Comparison of ENCODE assay signal across 25 cellular contexts in the genomic region with DNA sequence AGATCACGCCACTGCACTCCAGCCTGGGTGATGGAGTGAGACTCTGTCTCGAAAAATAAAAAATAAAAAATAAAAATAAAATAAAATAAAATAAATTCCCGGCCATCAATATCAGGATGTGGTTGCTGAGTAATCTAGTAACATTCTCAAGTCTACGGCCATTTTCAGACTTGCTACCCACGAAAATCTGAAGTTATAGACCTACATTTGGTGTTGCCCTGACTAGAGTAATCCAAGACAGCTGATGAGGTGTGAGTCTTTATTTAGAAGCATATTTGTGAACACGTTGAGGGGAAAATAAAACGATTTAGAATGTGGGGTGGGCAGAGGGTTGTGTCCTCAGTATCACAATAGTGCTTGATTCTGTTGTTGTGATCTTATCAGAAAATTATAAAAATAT.
"Had no signal": no experiment of that assay in that cellular context is flagged by ENCODE, and none has a peak within 500 bp of the region (broad histone marks: within the 10 kb centered on the region; RNA-seq: fewer than 3 reads in every experiment).

No MANE protein-coding gene starts in this region.

- ATAC-seq: activated CD4-positive, alpha-beta T cell treated with anti-CD3 and anti-CD28 coated beads for 36 hours; activated CD8-positive, alpha-beta memory T cell treated with anti-CD3 and anti-CD28 coated beads, Interleukin-2, amount 10 ng/mL, durations not matched to agents 7 days and 5 days; activated CD8-positive, alpha-beta T cell treated with anti-CD3 and anti-CD28 coated beads, Interleukin-2, amount 10 ng/mL, durations not matched to agents 7 days and 5 days; activated naive CD8-positive, alpha-beta T cell treated with anti-CD3 and anti-CD28 coated beads, Interleukin-2, amount 50 U/mL, for 24 hours; gastroesophageal sphincter had no signal

- H3K9me3 ChIP-seq: adrenal gland, esophagus squamous epithelium, gastroesophageal sphincter had no signal

- H3K36me3 ChIP-seq: adrenal gland, esophagus squamous epithelium, gastroesophageal sphincter had no signal

- DNase-seq: activated CD4-positive, alpha-beta memory T cell treated with anti-CD3 and anti-CD28 coated beads for 36 hours; activated CD4-positive, alpha-beta T cell treated with anti-CD3 and anti-CD28 coated beads for 36 hours; activated CD4-positive, alpha-beta T cell treated with anti-CD3 and anti-CD28 coated beads, Interleukin-2, amount 10 ng/mL, durations not matched to agents 24 days and 14 days; activated CD4-positive, CD25-positive, alpha-beta regulatory T cell; activated CD4-positive, CD25-positive, alpha-beta regulatory T cell treated with anti-CD3 and anti-CD28 coated beads, Interleukin-2, amount 50 U/mL, for 72 hours; activated CD8-positive, alpha-beta memory T cell treated with anti-CD3 and anti-CD28 coated beads, Interleukin-2, amount 10 ng/mL, durations not matched to agents 7 days and 5 days; activated CD8-positive, alpha-beta memory T cell treated with anti-CD3 and anti-CD28 coated beads, Interleukin-2, amount 50 U/mL, for 4 hours; activated CD8-positive, alpha-beta T cell treated with anti-CD3 and anti-CD28 coated beads, Interleukin-2, amount 10 ng/mL, durations not matched to agents 7 days and 5 days; activated effector memory CD4-positive, alpha-beta T cell treated with anti-CD3 and anti-CD28 coated beads, Interleukin-2, amount 50 U/mL, for 16 hours; activated naive CD4-positive, alpha-beta T cell treated with anti-CD3 and anti-CD28 coated beads for 36 hours; activated naive CD8-positive, alpha-beta T cell treated with anti-CD3 and anti-CD28 coated beads for 36 hours; activated naive CD8-positive, alpha-beta T cell treated with anti-CD3 and anti-CD28 coated beads, Interleukin-2, amount 50 U/mL, for 24 hours; activated T-cell treated with anti-CD3 and anti-CD28 coated beads, Interleukin-2, amount 50 U/mL, for 1 hour; activated T-cell treated with anti-CD3 and anti-CD28 coated beads, Interleukin-2, amount 50 U/mL, for 48 hours; adrenal gland; amygdala; aorta; cortex of kidney; dermis blood vessel endothelial cell; effector CD8-positive, alpha-beta T cell; esophagus squamous epithelium; foreskin melanocyte; T-helper 2 cell had no signal

- H3K4me3 ChIP-seq: adrenal gland, esophagus squamous epithelium, gastroesophageal sphincter had no signal

- H3K27ac ChIP-seq: adrenal gland, epithelial cell of prostate, esophagus squamous epithelium, gastroesophageal sphincter had no signal

- H3K4me1 ChIP-seq: adrenal gland had no signal

- H3K27me3 ChIP-seq: adrenal gland, esophagus squamous epithelium, gastroesophageal sphincter had no signal
